In genomic region chr18:38552729-38553411, GRCh38 we compare ENCODE assay signal across 23 cellular contexts.
"Had no signal": no experiment of that assay in that cellular context is flagged by ENCODE, and none has a peak within 500 bp of the region (broad histone marks: within the 10 kb centered on the region; RNA-seq: fewer than 3 reads in every experiment).

No MANE protein-coding gene starts in this region.

- DNase-seq: activated B cell treated with CpG ODN at 0.5 μM for 24 hours; activated CD4-positive, alpha-beta T cell treated with anti-CD3 and anti-CD28 coated beads for 1 hour; activated CD4-positive, alpha-beta T cell treated with anti-CD3 and anti-CD28 coated beads, Interleukin-2, amount 10 ng/mL, durations not matched to agents 24 days and 14 days; activated CD4-positive, alpha-beta T cell treated with anti-CD3 and anti-CD28 coated beads, Interleukin-2, amount 50 U/mL, for 48 hours; activated CD8-positive, alpha-beta memory T cell treated with anti-CD3 and anti-CD28 coated beads, Interleukin-2, amount 10 ng/mL, durations not matched to agents 7 days and 5 days; activated effector memory CD4-positive, alpha-beta T cell treated with Interleukin-2 at 50 U/mL for 16 hours; activated naive CD4-positive, alpha-beta T cell; activated T-cell treated with anti-CD3 and anti-CD28 coated beads, Interleukin-2, amount 50 U/mL, for 24 hours; body of pancreas; MG63; MV-4-11; NCI-H1092 treated with DMSO at 0.1 percent for 48 hours; NCI-H1417 treated with DMSO at 0.1 percent for 48 hours; NCI-H1694; NCI-H2029; NCI-H2107; NCI-H510A treated with DMSO at 0.1 percent for 48 hours; NCI-H69; NK-92 treated with Interleukin-12 subunit alpha and Interleukin-12 subunit beta, amount 100 ng/mL, for 24 hours; PC-3; SHP77 had no signal

- H3K4me3 ChIP-seq: ascending aorta, body of pancreas, MG63 had no signal

- H3K27me3 ChIP-seq: ascending aorta, body of pancreas, MG63 had no signal

- H3K4me2 ChIP-seq: KMS-11 had no signal

- H3K27ac ChIP-seq: ascending aorta, body of pancreas, KMS-11 had no signal

- H3K9ac ChIP-seq: KMS-11 had no signal

- H3K4me1 ChIP-seq: ascending aorta, body of pancreas had no signal

- H3K9me3 ChIP-seq: ascending aorta, body of pancreas, MG63 had no signal

- H3K36me3 ChIP-seq: ascending aorta, MG63 had no signal

- ATAC-seq: activated CD8-positive, alpha-beta memory T cell treated with anti-CD3 and anti-CD28 coated beads, Interleukin-2, amount 10 ng/mL, durations not matched to agents 7 days and 5 days; body of pancreas; PC-3 had no signal
